16 cellular contexts compared by ENCODE assay signal in genomic region chr22:31912402-31912733, GRCh38. TPM values are rescaled to one million over a fixed set of nuclear protein-coding genes. Genes with fewer than 3 reads are reported as not detected.
DNase-seq lines count a peak whose midpoint lies in the region; FAIRE-seq and TF ChIP-seq lines count a peak whose summit lies in the region.
"Had no signal": no experiment of that assay in that cellular context is flagged by ENCODE, and none has a peak within 500 bp of the region (broad histone marks: within the 10 kb centered on the region; RNA-seq: fewer than 3 reads in every experiment).

No MANE protein-coding gene starts in this region.

- H3K27me3 ChIP-seq in adipocyte (replicated peaks; ENCODE audit: control insufficient read depth, insufficient read depth, low read length) (no peaks in the 10 kb centered on the region), small intestine (ENCODE audit: control insufficient read depth in 2 of 2, insufficient read depth in 2 of 2, low read length in 2 of 2) (no peaks in the 10 kb centered on the region), tibial artery (no peaks in the 10 kb centered on the region)
- H3K27me3 ChIP-seq: SJSA1 had no signal

- intact Hi-C loops in tibial artery (cut with DNase I; ENCODE audit: low total_unique reads), result no loop called here

- TF ChIP-seq CTCF in tibial artery (IDR thresholded peaks at IDR 0.05), result no peak

- no peak for FAIRE-seq in small intestine (lab: Jason Lieb, UNC)
- FAIRE-seq: D721Med had no signal

- H3K4me3 ChIP-seq in adipocyte (ENCODE audit: low read length) (no peak overlapping the region), small intestine (ENCODE audit: low read depth in 1 of 2, low read length in 2 of 2) (no peak overlapping the region), tibial artery (no peak overlapping the region)
- H3K4me3 ChIP-seq: SJSA1 had no signal

- H3K27ac ChIP-seq in small intestine (ENCODE audit: low read depth in 1 of 2, low read length in 1 of 2) (peak overlapping the region; percentile 16 to 72), tibial artery (no peak overlapping the region)
- H3K27ac ChIP-seq: SJSA1 had no signal

- H3K4me1 ChIP-seq in adipocyte (ENCODE audit: control insufficient read depth, insufficient read depth, low read length), result peaks cover 9% of the 10 kb centered on the region
- H3K4me1 ChIP-seq in small intestine (ENCODE audit: control insufficient read depth in 2 of 2, insufficient read depth in 1 of 2, low read depth in 1 of 2, low read length in 1 of 2), result peaks cover 0 to 7% of the 10 kb centered on the region in 2 donors
- no peaks in the 10 kb centered on the region for H3K4me1 ChIP-seq in tibial artery
- H3K4me1 ChIP-seq: SJSA1 had no signal

- no peaks in the 10 kb centered on the region for H3K36me3 ChIP-seq in adipocyte (ENCODE audit: control insufficient read depth, insufficient read depth, low read length, severe bottlenecking)
- H3K36me3 ChIP-seq in small intestine (ENCODE audit: control insufficient read depth in 2 of 2, insufficient read depth in 2 of 2, low read length in 2 of 2), result peaks cover 0 to 7% of the 10 kb centered on the region in 2 donors
- H3K36me3 ChIP-seq in tibial artery, result peaks cover 13 to 46% (median 17%) of the 10 kb centered on the region in 3 donors

- DNase-seq in AG20443 (ENCODE audit: low spot score), result peak; percentile 30
- DNase-seq in adipocyte (ENCODE audit: low read depth), result peak; percentile 36
- DNase-seq in fibroblast of the conjunctiva (ENCODE audit: low read depth), result peak; percentile 10
- no peak for DNase-seq in small intestine
- DNase-seq in NCI-H524 treated with DMSO at 0.1 percent for 48 hours (lab: John Stamatoyannopoulos, UW), result no peak
- no peak for DNase-seq in NCI-H1417 (lab: John Stamatoyannopoulos, UW)
- no peak for DNase-seq in tibial artery
- DNase-seq: CD4-positive, alpha-beta memory T cell; DMS79; HCEC 1CT; MM.1S; NCI-H1092 treated with DMSO at 0.1 percent for 48 hours; NCI-H1694; NCI-H510A treated with DMSO at 0.1 percent for 48 hours had no signal

- H3K9me3 ChIP-seq in adipocyte (ENCODE audit: control insufficient read depth, low read length), result no peaks in the 10 kb centered on the region
- H3K9me3 ChIP-seq in small intestine (ENCODE audit: control insufficient read depth, low read depth), result no peaks in the 10 kb centered on the region
- H3K9me3 ChIP-seq in tibial artery, result no peaks in the 10 kb centered on the region
- H3K9me3 ChIP-seq: SJSA1 had no signal

- no peak overlapping the region for H3K9ac ChIP-seq in adipocyte (ENCODE audit: low read length)

- 27 to 94% (median 81%) methylated on average over 1 of the region's 1 CpG for WGBS in small intestine, 3 donors

RNA-seq across cellular contexts. Expression of gene YWHAH, which starts 32.0 kb away (rescaled TPM):
- 10 to 100 TPM; 81.0 to 99.1 (median 98.6) TPM for polyA plus RNA-seq in small intestine

Comparison
In these comparisons a context has a peak if more than half of its experiments do, and no peak if none do; other contexts are left out.
1. DNase-seq: peak in AG20443 (single experiment), adipocyte (single experiment) and fibroblast of the conjunctiva (single experiment); none in small intestine (single experiment), NCI-H524 treated with DMSO at 0.1 percent for 48 hours (single experiment), NCI-H1417 (0 of 3) and tibial artery (0 of 2).
2. H3K27ac ChIP-seq: peak in small intestine (2 of 2); none in tibial artery (0 of 2).